In the genomic region with DNA sequence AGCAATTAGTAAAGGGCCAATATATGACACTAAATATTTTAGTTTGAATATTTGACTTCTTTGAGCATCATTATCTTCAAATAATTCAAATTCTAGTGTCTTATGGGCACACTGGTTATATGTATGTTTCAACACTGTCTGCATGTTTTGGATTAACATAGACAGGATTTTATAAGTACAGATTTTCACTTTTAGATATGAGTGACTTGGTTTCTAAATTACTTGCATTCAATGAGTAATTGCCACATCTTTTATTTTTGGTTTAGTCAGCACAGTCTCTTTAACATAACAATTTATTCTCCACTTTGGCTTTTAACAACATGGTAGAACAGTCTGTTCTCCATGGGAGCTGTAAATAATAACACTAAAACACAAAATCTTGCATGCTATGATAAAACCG, we compare ENCODE assay signal across 1 cellular context.
TF ChIP-seq lines count a peak whose summit lies in the region.

No MANE protein-coding gene starts in this region.

TF ChIP-seq in GM23338, 12 proteins besides CTCF, POLR2A, EP300 and RAD21 (continued from another document):
- TF ChIP-seq, protein P1, sequence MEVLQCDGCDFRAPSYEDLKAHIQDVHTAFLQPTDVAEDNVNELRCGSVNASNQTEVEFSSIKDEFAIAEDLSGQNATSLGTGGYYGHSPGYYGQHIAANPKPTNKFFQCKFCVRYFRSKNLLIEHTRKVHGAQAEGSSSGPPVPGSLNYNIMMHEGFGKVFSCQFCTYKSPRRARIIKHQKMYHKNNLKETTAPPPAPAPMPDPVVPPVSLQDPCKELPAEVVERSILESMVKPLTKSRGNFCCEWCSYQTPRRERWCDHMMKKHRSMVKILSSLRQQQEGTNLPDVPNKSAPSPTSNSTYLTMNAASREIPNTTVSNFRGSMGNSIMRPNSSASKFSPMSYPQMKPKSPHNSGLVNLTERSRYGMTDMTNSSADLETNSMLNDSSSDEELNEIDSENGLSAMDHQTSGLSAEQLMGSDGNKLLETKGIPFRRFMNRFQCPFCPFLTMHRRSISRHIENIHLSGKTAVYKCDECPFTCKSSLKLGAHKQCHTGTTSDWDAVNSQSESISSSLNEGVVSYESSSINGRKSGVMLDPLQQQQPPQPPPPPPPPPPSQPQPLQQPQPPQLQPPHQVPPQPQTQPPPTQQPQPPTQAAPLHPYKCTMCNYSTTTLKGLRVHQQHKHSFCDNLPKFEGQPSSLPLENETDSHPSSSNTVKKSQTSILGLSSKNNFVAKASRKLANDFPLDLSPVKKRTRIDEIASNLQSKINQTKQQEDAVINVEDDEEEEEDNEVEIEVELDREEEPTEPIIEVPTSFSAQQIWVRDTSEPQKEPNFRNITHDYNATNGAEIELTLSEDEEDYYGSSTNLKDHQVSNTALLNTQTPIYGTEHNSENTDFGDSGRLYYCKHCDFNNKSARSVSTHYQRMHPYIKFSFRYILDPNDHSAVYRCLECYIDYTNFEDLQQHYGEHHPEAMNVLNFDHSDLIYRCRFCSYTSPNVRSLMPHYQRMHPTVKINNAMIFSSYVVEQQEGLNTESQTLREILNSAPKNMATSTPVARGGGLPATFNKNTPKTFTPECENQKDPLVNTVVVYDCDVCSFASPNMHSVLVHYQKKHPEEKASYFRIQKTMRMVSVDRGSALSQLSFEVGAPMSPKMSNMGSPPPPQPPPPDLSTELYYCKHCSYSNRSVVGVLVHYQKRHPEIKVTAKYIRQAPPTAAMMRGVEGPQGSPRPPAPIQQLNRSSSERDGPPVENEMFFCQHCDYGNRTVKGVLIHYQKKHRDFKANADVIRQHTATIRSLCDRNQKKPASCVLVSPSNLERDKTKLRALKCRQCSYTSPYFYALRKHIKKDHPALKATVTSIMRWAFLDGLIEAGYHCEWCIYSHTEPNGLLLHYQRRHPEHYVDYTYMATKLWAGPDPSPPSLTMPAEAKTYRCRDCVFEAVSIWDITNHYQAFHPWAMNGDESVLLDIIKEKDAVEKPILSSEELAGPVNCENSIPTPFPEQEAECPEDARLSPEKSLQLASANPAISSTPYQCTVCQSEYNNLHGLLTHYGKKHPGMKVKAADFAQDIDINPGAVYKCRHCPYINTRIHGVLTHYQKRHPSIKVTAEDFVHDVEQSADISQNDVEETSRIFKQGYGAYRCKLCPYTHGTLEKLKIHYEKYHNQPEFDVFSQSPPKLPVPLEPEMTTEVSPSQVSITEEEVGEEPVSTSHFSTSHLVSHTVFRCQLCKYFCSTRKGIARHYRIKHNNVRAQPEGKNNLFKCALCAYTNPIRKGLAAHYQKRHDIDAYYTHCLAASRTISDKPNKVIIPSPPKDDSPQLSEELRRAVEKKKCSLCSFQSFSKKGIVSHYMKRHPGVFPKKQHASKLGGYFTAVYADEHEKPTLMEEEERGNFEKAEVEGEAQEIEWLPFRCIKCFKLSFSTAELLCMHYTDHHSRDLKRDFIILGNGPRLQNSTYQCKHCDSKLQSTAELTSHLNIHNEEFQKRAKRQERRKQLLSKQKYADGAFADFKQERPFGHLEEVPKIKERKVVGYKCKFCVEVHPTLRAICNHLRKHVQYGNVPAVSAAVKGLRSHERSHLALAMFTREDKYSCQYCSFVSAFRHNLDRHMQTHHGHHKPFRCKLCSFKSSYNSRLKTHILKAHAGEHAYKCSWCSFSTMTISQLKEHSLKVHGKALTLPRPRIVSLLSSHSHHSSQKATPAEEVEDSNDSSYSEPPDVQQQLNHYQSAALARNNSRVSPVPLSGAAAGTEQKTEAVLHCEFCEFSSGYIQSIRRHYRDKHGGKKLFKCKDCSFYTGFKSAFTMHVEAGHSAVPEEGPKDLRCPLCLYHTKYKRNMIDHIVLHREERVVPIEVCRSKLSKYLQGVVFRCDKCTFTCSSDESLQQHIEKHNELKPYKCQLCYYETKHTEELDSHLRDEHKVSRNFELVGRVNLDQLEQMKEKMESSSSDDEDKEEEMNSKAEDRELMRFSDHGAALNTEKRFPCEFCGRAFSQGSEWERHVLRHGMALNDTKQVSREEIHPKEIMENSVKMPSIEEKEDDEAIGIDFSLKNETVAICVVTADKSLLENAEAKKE (CRISPR knock-in tag; IDR thresholded peaks at IDR 0.05): no peak
- TF ChIP-seq STAT1 (IDR thresholded peaks at IDR 0.05; ENCODE audit: unreplicated experiment) (no peak), CREB1 (CRISPR knock-in tag; IDR thresholded peaks at IDR 0.05; ENCODE audit: low read depth) (no peak), ZNF331 (CRISPR knock-in tag; IDR thresholded peaks at IDR 0.05; ENCODE audit: low read depth) (no peak)
